In the genomic region with DNA sequence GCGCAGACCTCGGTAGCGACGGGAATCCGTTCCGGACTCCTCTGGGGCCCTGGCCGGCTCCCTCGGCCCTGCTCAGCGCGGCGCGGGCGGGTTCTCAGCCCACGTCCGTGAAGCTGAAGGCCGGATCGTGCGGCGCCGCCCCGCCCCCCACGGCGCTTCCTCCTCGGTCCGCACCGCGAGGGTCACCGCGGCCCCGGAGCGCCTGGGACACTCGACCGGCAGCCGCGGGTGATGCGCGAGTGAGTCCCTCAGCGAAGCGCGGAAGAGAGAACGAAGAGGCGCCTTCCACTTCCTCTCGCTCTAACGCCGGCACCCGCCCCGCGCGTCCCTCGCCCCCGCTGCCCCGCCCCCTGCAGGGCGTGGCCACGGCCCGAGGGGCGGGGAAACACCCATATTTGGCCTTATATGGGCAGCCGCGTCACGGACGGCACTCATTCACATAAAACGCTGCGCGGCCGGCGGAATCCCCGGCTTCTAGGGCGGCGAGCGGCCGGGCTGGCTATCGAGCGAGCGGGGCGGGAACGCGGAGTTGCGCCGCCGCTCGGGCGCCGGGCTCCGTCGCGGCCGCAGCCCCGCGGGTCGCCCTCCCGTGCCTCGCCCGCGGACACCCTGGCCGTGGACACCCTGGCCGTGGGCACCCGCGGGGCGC, we compare ENCODE assay signal across 8 cellular contexts. TPM values are rescaled to one million over a fixed set of nuclear protein-coding genes. Genes with fewer than 3 reads are reported as not detected.
DNase-seq lines count a peak whose midpoint lies in the region; ATAC-seq and TF ChIP-seq lines count a peak whose summit lies in the region.

A gene with protein sequence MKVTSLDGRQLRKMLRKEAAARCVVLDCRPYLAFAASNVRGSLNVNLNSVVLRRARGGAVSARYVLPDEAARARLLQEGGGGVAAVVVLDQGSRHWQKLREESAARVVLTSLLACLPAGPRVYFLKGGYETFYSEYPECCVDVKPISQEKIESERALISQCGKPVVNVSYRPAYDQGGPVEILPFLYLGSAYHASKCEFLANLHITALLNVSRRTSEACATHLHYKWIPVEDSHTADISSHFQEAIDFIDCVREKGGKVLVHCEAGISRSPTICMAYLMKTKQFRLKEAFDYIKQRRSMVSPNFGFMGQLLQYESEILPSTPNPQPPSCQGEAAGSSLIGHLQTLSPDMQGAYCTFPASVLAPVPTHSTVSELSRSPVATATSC (plus strand): TSS at position 470 of the 649 bp plus-strand sequence. CDS start 215 bp downstream, outside the sequence.

- peaks cover 46% of the 10 kb centered on the region for H3K4me1 Mint-ChIP-seq in activated CD4-positive, alpha-beta T cell treated with anti-CD3 and anti-CD28 coated beads for 36 hours
- peaks cover 60% of the 10 kb centered on the region for H3K4me1 Mint-ChIP-seq in chondrocyte (ENCODE audit: low read depth)

- POLR2A ChIA-PET in activated CD4-positive, alpha-beta T cell treated with anti-CD3 and anti-CD28 coated beads for 36 hours (lab: Charles Lee): interaction anchor here (1.2 to 4.3 kb wide), 5 partner anchors 15 to 143 kb away, joined by 3 to 23 read pairs (median 6); no protein-coding TSS in a partner anchor

- TF ChIP-seq CTCF in chondrocyte (IDR thresholded peaks at IDR 0.05): no peak

- H3K27ac Mint-ChIP-seq in activated CD4-positive, alpha-beta T cell treated with anti-CD3 and anti-CD28 coated beads for 36 hours: peak within 1 kb of the TSS; percentile 92
- peak within 1 kb of the TSS; percentile 93 for H3K27ac Mint-ChIP-seq in chondrocyte (ENCODE audit: unreplicated experiment)

- H3K9me3 Mint-ChIP-seq in activated CD4-positive, alpha-beta T cell treated with anti-CD3 and anti-CD28 coated beads for 36 hours (ENCODE audit: low read depth): no peaks in the 10 kb centered on the region
- H3K9me3 Mint-ChIP-seq in chondrocyte (ENCODE audit: low read depth): no peaks in the 10 kb centered on the region

- CTCF ChIA-PET in activated CD4-positive, alpha-beta T cell treated with anti-CD3 and anti-CD28 coated beads for 36 hours (lab: Charles Lee): interaction anchor here (1.1 to 1.8 kb wide), 5 partner anchors 14 to 192 kb away, joined by 3 to 10 read pairs (median 4); no protein-coding TSS in a partner anchor

- H3K27me3 Mint-ChIP-seq in activated CD4-positive, alpha-beta T cell treated with anti-CD3 and anti-CD28 coated beads for 36 hours: no peaks in the 10 kb centered on the region
- no peaks in the 10 kb centered on the region for H3K27me3 Mint-ChIP-seq in chondrocyte (ENCODE audit: low read depth)

- DNase-seq in AG20443 (ENCODE audit: low spot score) (peak; percentile 95), NCI-H510A treated with DMSO at 0.1 percent for 48 hours (lab: John Stamatoyannopoulos, UW) (peak; percentile 22), chondrocyte (ENCODE audit: low spot score) (peak; percentile 95), kidney glomerular epithelial cell (lab: John Stamatoyannopoulos, UW) (peak; percentile 91)
- peak; percentile 97 for DNase-seq in activated CD4-positive, alpha-beta T cell treated with anti-CD3 and anti-CD28 coated beads for 36 hours
- peak; percentile 89 to 92 for DNase-seq in stimulated activated CD4-positive, alpha-beta T cell treated with anti-CD3 and anti-CD28 coated beads, Interleukin-15, amount 100 ng/mL, for 48 hours (ENCODE audit: low read depth in 2 of 2)

- ATAC-seq in GM18909 (IDR thresholded peaks at IDR 0.05; ENCODE audit: poor library complexity, unreplicated experiment) (peak; percentile 63), HG03139 (IDR thresholded peaks at IDR 0.05; ENCODE audit: unreplicated experiment) (peak; percentile 44)
- ATAC-seq in activated CD4-positive, alpha-beta T cell treated with anti-CD3 and anti-CD28 coated beads for 36 hours: peak; percentile 68

- peaks cover 50% of the 10 kb centered on the region for H3K36me3 Mint-ChIP-seq in activated CD4-positive, alpha-beta T cell treated with anti-CD3 and anti-CD28 coated beads for 36 hours (ENCODE audit: low read depth)
- H3K36me3 Mint-ChIP-seq in chondrocyte (ENCODE audit: low read depth): peaks cover 2% of the 10 kb centered on the region

- intact Hi-C loops in activated CD4-positive, alpha-beta T cell treated with anti-CD3 and anti-CD28 coated beads for 36 hours (cut with DNase I, micrococcal nuclease): loop anchor here (1.0 to 5.0 kb wide), 16 partner anchors 39 to 575 kb away; a partner anchor contains a TSS

- peak within 1 kb of the TSS; percentile 95 for H3K4me3 Mint-ChIP-seq in activated CD4-positive, alpha-beta T cell treated with anti-CD3 and anti-CD28 coated beads for 36 hours
- H3K4me3 Mint-ChIP-seq in chondrocyte (ENCODE audit: unreplicated experiment): peak within 1 kb of the TSS; percentile 85

RNA-seq across cellular contexts. Expression of the gene that starts here (rescaled TPM):
- 10 to 100 TPM; 60.9 to 70.7 TPM for total RNA-seq in activated CD4-positive, alpha-beta T cell treated with anti-CD3 and anti-CD28 coated beads for 36 hours
- 4.8 to 9.7 TPM (median 8.7 TPM) in 3 replicates for total RNA-seq in chondrocyte

Comparison
In these comparisons a context has a peak if more than half of its experiments do, and no peak if none do; other contexts are left out.
1. Peak in every context shown above with its lines: DNase-seq and ATAC-seq.
2. DNase-seq: peak in every context shown above with its lines; median percentile 97 in activated CD4-positive, alpha-beta T cell treated with anti-CD3 and anti-CD28 coated beads for 36 hours; 95 in AG20443; 95 in chondrocyte; 91 in kidney glomerular epithelial cell; 90 in stimulated activated CD4-positive, alpha-beta T cell treated with anti-CD3 and anti-CD28 coated beads, Interleukin-15, amount 100 ng/mL, for 48 hours; 22 in NCI-H510A treated with DMSO at 0.1 percent for 48 hours.